ENCODE assay signal across 9 cellular contexts in the genomic region with DNA sequence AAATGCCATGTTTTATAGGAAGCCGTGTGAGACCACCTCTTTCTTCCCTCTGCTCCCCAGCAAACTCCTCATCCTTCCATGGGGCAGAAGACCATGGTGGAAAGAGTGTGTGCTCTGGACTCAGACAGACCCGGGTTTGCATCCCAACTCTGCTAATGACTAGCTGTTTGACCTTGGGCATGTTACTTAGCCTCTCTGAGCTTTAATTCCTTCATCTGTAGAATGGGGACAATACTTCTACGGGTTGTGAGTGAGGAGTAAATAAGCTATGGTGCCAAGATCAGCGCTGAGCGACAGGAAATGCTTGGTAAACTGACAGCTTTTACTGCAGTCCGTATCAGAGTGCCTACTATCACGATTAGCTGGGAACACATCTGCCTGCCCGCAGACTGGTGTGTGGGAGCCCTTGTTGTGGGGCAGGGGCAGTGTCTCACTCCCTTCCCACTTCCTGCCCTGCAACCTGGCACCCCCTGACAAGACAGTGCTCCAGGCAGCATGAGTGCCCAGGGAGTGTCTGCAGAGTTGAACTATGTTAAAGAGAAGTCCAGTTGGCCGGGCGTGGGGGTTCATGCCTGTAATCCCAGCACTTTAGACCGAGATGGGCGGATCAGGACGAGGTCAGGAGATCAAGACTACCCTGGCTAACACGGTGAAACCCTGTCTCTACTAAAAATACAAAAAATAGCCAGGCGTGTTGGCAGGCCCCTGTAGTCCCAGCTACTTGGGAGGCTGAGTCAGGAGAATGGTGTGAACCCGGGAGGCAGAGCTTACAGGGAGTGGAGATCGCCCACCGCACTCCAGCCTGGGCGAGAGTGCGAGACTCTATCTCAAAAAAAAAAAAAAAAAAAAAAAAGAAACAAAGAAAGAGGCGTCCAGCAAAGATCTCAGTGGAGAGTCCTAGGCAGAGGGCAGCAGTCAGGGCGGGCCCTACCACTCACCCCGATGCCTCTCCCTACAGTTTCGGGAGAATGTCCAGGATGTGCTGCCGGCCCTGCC. TPM values are rescaled to one million over a fixed set of nuclear protein-coding genes. Genes with fewer than 3 reads are reported as not detected.
DNase-seq lines count a peak whose midpoint lies in the region; ATAC-seq and TF ChIP-seq lines count a peak whose summit lies in the region.
"Had no signal": no experiment of that assay in that cellular context is flagged by ENCODE, and none has a peak within 500 bp of the region (broad histone marks: within the 10 kb centered on the region; RNA-seq: fewer than 3 reads in every experiment).

No MANE protein-coding gene starts in this region.

- peak overlapping the region; percentile 9 for H3K27ac Mint-ChIP-seq in activated naive CD4-positive, alpha-beta T cell treated with anti-CD3 and anti-CD28 coated beads, Interleukin-2, amount 10 ng/mL, durations not matched to agents 7 days and 5 days
- H3K27ac Mint-ChIP-seq in activated naive CD4-positive, alpha-beta T cell treated with anti-CD3 and anti-CD28 coated beads, Interleukin-2, amount 50 U/mL, for 72 hours = peak overlapping the region; percentile 30 to 65
- H3K27ac Mint-ChIP-seq in type B pancreatic cell = peak overlapping the region; percentile 48

- no peaks in the 10 kb centered on the region for H3K36me3 ChIP-seq in hepatocyte (replicated peaks; ENCODE audit: insufficient read depth, low read depth)

- peak overlapping the region; percentile 99 for H3K4me2 ChIP-seq in hepatocyte

- H3K27me3 Mint-ChIP-seq in activated naive CD4-positive, alpha-beta T cell treated with anti-CD3 and anti-CD28 coated beads, Interleukin-2, amount 10 ng/mL, durations not matched to agents 7 days and 5 days = peaks cover 25% of the 10 kb centered on the region
- peaks cover 16% of the 10 kb centered on the region for H3K27me3 Mint-ChIP-seq in type B pancreatic cell

- CTCF ChIA-PET in activated naive CD4-positive, alpha-beta T cell treated with anti-CD3 and anti-CD28 coated beads, Interleukin-2, amount 10 ng/mL, durations not matched to agents 7 days and 5 days (lab: Charles Lee) = interaction anchor here (1.4 to 2.5 kb wide), 2 partner anchors 9 to 111 kb away, joined by 5 to 13 read pairs; no protein-coding TSS in a partner anchor

- no peak overlapping the region for H2AFZ ChIP-seq in hepatocyte

- no peaks in the 10 kb centered on the region for H3K9me3 ChIP-seq in hepatocyte (ENCODE audit: low read depth)
- H3K9me3 ChIP-seq: Peyer's patch had no signal

- WGBS in hepatocyte (ENCODE audit: low lambda C conversion rate, missing lambda C conversion rate) = 82% methylated on average over 25 of the region's 25 CpGs

- H3K4me1 Mint-ChIP-seq in activated naive CD4-positive, alpha-beta T cell treated with anti-CD3 and anti-CD28 coated beads, Interleukin-2, amount 10 ng/mL, durations not matched to agents 7 days and 5 days = peaks cover 33% of the 10 kb centered on the region
- peaks cover 16% of the 10 kb centered on the region for H3K4me1 Mint-ChIP-seq in type B pancreatic cell (ENCODE audit: unreplicated experiment)

- TF ChIP-seq CTCF in hepatocyte (IDR thresholded peaks at IDR 0.05; ENCODE audit: poor library complexity) = no peak
- no peak for TF ChIP-seq CTCF in type B pancreatic cell (conservative IDR thresholded peaks at IDR 0.05)

- H3K27ac ChIP-seq in hepatocyte = no peak overlapping the region
- H3K27ac ChIP-seq: Peyer's patch had no signal

- no peak overlapping the region for H3K4me3 ChIP-seq in hepatocyte

- H3K9me3 Mint-ChIP-seq in activated naive CD4-positive, alpha-beta T cell treated with anti-CD3 and anti-CD28 coated beads, Interleukin-2, amount 10 ng/mL, durations not matched to agents 7 days and 5 days = no peaks in the 10 kb centered on the region
- no peaks in the 10 kb centered on the region for H3K9me3 Mint-ChIP-seq in activated naive CD4-positive, alpha-beta T cell treated with anti-CD3 and anti-CD28 coated beads, Interleukin-2, amount 50 U/mL, for 72 hours
- no peaks in the 10 kb centered on the region for H3K9me3 Mint-ChIP-seq in type B pancreatic cell

- peaks cover 2% of the 10 kb centered on the region for H3K36me3 Mint-ChIP-seq in activated naive CD4-positive, alpha-beta T cell treated with anti-CD3 and anti-CD28 coated beads, Interleukin-2, amount 10 ng/mL, durations not matched to agents 7 days and 5 days
- peaks cover 0 to 5% of the 10 kb centered on the region in 2 donors for H3K36me3 Mint-ChIP-seq in activated naive CD4-positive, alpha-beta T cell treated with anti-CD3 and anti-CD28 coated beads, Interleukin-2, amount 50 U/mL, for 72 hours
- H3K36me3 Mint-ChIP-seq in type B pancreatic cell = no peaks in the 10 kb centered on the region

- DNase-seq in activated naive CD4-positive, alpha-beta T cell treated with anti-CD3 and anti-CD28 coated beads, Interleukin-2, amount 10 ng/mL, durations not matched to agents 7 days and 5 days = peak; percentile 31
- no peak for DNase-seq in activated naive CD4-positive, alpha-beta T cell (lab: John Stamatoyannopoulos, UW)
- DNase-seq in activated naive CD4-positive, alpha-beta T cell treated with anti-CD3 and anti-CD28 coated beads, Interleukin-2, amount 50 U/mL, for 72 hours (ENCODE audit: low spot score in 2 of 2) = no peak
- DNase-seq in hepatocyte (ENCODE audit: low spot score) (no peak), type B pancreatic cell (ENCODE audit: extremely low spot score, unreplicated experiment) (no peak), NCI-H2196 (lab: John Stamatoyannopoulos, UW; ENCODE audit: unreplicated experiment) (no peak), iPS-NIHi7 (ENCODE audit: extremely low spot score) (no peak)
- DNase-seq: Peyer's patch had no signal

- H3K79me2 ChIP-seq in hepatocyte = peaks cover 9% of the 10 kb centered on the region

- peak overlapping the region; percentile 83 for H3K4me3 Mint-ChIP-seq in activated naive CD4-positive, alpha-beta T cell treated with anti-CD3 and anti-CD28 coated beads, Interleukin-2, amount 10 ng/mL, durations not matched to agents 7 days and 5 days
- peak overlapping the region; percentile 73 for H3K4me3 Mint-ChIP-seq in type B pancreatic cell

- no peaks in the 10 kb centered on the region for H3K27me3 ChIP-seq in hepatocyte
- H3K27me3 ChIP-seq: Peyer's patch had no signal

- no peaks in the 10 kb centered on the region for H3K9me2 ChIP-seq in hepatocyte (replicated peaks; ENCODE audit: insufficient read depth)

- peak in 1 of 2 donors; percentile 24 for ATAC-seq in activated naive CD4-positive, alpha-beta T cell treated with anti-CD3 and anti-CD28 coated beads, Interleukin-2, amount 50 U/mL, for 72 hours
- no peak for ATAC-seq in HG02885 (IDR thresholded peaks at IDR 0.05; ENCODE audit: poor library complexity, unreplicated experiment)

- H3K4me1 ChIP-seq in hepatocyte (ENCODE audit: insufficient read depth) = peaks cover 5% of the 10 kb centered on the region

- no peaks in the 10 kb centered on the region for H4K20me1 ChIP-seq in hepatocyte (ENCODE audit: insufficient read depth, poor library complexity, severe bottlenecking)

RNA-seq across cellular contexts. Expression of gene SEC14L2, which starts 2.2 kb away (rescaled TPM):
- 10 to 100 TPM; 13.9 to 16.3 TPM for total RNA-seq in activated naive CD4-positive, alpha-beta T cell treated with anti-CD3 and anti-CD28 coated beads, Interleukin-2, amount 50 U/mL, for 72 hours
- total RNA-seq in hepatocyte = 3.9 and 9.9 TPM in 2 replicates
- 9.0 and 10.9 TPM in 2 replicates for polyA plus RNA-seq in hepatocyte
- total RNA-seq in type B pancreatic cell (ENCODE audit: low replicate concordance) = 7.9 and 9.6 TPM in 2 replicates

RNA-seq across cellular contexts. Expression of gene RNF215, which starts 11.8 kb away (rescaled TPM):
- total RNA-seq in activated naive CD4-positive, alpha-beta T cell treated with anti-CD3 and anti-CD28 coated beads, Interleukin-2, amount 50 U/mL, for 72 hours = 10 to 100 TPM in 1 of 2 donors, 1 to 10 TPM in 1; 6.8 to 11.8 TPM
- total RNA-seq in hepatocyte = 12.6 and 18.1 TPM in 2 replicates
- polyA plus RNA-seq in hepatocyte = 7.2 and 10.4 TPM in 2 replicates
- 16.9 and 29.2 TPM in 2 replicates for total RNA-seq in type B pancreatic cell (ENCODE audit: low replicate concordance)

RNA-seq across cellular contexts. Expression of gene MTFP1, which starts 26.6 kb away (rescaled TPM):
- total RNA-seq in activated naive CD4-positive, alpha-beta T cell treated with anti-CD3 and anti-CD28 coated beads, Interleukin-2, amount 50 U/mL, for 72 hours = 10 to 100 TPM; 17.9 to 68.3 TPM
- total RNA-seq in hepatocyte (10.3 and 16.3 TPM in 2 replicates), type B pancreatic cell (ENCODE audit: low replicate concordance) (16.1 and 20.6 TPM in 2 replicates)
- 22.3 and 24.3 TPM in 2 replicates for polyA plus RNA-seq in hepatocyte

RNA-seq across cellular contexts. Expression of gene CCDC157, which starts 42.2 kb away (rescaled TPM):
- total RNA-seq in activated naive CD4-positive, alpha-beta T cell treated with anti-CD3 and anti-CD28 coated beads, Interleukin-2, amount 50 U/mL, for 72 hours = 1 to 10 TPM in 1 of 2 donors, not detected in 1; 2.9 TPM
- total RNA-seq in hepatocyte (4.1 and 5.3 TPM in 2 replicates), type B pancreatic cell (ENCODE audit: low replicate concordance) (6.9 and 9.4 TPM in 2 replicates)
- 5.4 TPM in 2 replicates for polyA plus RNA-seq in hepatocyte

RNA-seq across cellular contexts. Expression of gene SF3A1, which starts 42.3 kb away (rescaled TPM):
- total RNA-seq in activated naive CD4-positive, alpha-beta T cell treated with anti-CD3 and anti-CD28 coated beads, Interleukin-2, amount 50 U/mL, for 72 hours = 100 to 1,000 TPM; 229 to 281 TPM
- 45.8 and 48.6 TPM in 2 replicates for total RNA-seq in hepatocyte
- polyA plus RNA-seq in hepatocyte = 82.5 and 84.6 TPM in 2 replicates
- 160 and 190 TPM in 2 replicates for total RNA-seq in type B pancreatic cell (ENCODE audit: low replicate concordance)
